ENCODE assay signal across 8 cellular contexts in genomic region chr5:147872744-147873435, GRCh38. TPM values are rescaled to one million over a fixed set of nuclear protein-coding genes. Genes with fewer than 3 reads are reported as not detected.
DNase-seq lines count a peak whose midpoint lies in the region; FAIRE-seq and TF ChIP-seq lines count a peak whose summit lies in the region.
"Not testable (repeated sequence)": the region's sequence is repeated elsewhere in the genome, so short reads cannot be mapped to it uniquely, and the experiment has no call there.
"Had no signal": no experiment of that assay in that cellular context is flagged by ENCODE, and none has a peak within 500 bp of the region (broad histone marks: within the 10 kb centered on the region; RNA-seq: fewer than 3 reads in every experiment).

No MANE protein-coding gene starts in this region.

- not testable (repeated sequence) for H4K20me1 ChIP-seq in H9 (ENCODE audit: control insufficient read depth, insufficient read depth, insufficient read length); H1 (replicated peaks in 1 of 2; ENCODE audit: control insufficient read depth in 1 of 2, insufficient read depth in 2 of 2, low read length in 2 of 2); neural progenitor cell (ENCODE audit: low read depth)

- not testable (repeated sequence) for H3K9me3 Mint-ChIP-seq in H9
- H3K9me3 Mint-ChIP-seq in neural progenitor cell = peaks cover 13% of the 10 kb centered on the region

- not testable (repeated sequence) for H3K4ac ChIP-seq in H9 (ENCODE audit: low read depth, low read length); H1 (replicated peaks; ENCODE audit: insufficient read length, low read depth, low read length)

- H4K91ac ChIP-seq in H9 (ENCODE audit: insufficient read length, low read depth, low read length); H1 (replicated peaks; ENCODE audit: insufficient read length, low read length): not testable (repeated sequence)

- not testable (repeated sequence) for TF ChIP-seq CTCF in H9 (conservative IDR thresholded peaks at IDR 0.05); H1 (IDR thresholded peaks at IDR 0.05; ENCODE audit: control extremely low read depth in 1 of 3, insufficient read depth in 1 of 3, low read depth in 1 of 3, low read length in 3 of 3); neural progenitor cell (IDR thresholded peaks at IDR 0.05)

- H2BK120ac ChIP-seq in H9 (ENCODE audit: low read depth, low read length, poor library complexity, severe bottlenecking); H1 (replicated peaks; ENCODE audit: low read depth, low read length): not testable (repeated sequence)

- WGBS in H9 (ENCODE audit: extremely low coverage, insufficient read length, low lambda C conversion rate) = no CpG with 5 or more reads among the region's 16 CpGs
- WGBS in H1 (ENCODE audit: extremely low coverage in 1 of 2, insufficient coverage in 1 of 2, insufficient read length in 1 of 2, insufficient replicate concordance in 2 of 2, low coverage in 1 of 2, low lambda C conversion rate in 2 of 2, missing lambda C conversion rate in 1 of 2), 2 experiments = 0% methylated on average over 16 of the region's 16 CpGs; no CpG with 5 or more reads in 1 of the 2 experiments
- no CpG with 5 or more reads among the region's 16 CpGs for WGBS in iPS DF 6.9 (ENCODE audit: insufficient coverage, insufficient read length)

- H3T11ph ChIP-seq in H9 (ENCODE audit: low read length) = not testable (repeated sequence)

- peak overlapping the region; percentile 85; the same call in 1 of the 2 replicates for H3K14ac ChIP-seq in H9 (ENCODE audit: insufficient read depth, low read length)
- not testable (repeated sequence) for H3K14ac ChIP-seq in H1 (ENCODE audit: insufficient read length)

- FAIRE-seq in H1 (lab: Jason Lieb, UNC) = not testable (repeated sequence)

- H3K36me3 ChIP-seq in NT2/D1 (ENCODE audit: insufficient read depth, insufficient read length, low read length); iPS DF 6.9 (ENCODE audit: control insufficient read depth, insufficient read depth, low read length); neural progenitor cell: not testable (repeated sequence)
- peaks cover 2 to 40% (median 14%) of the 10 kb centered on the region in 4 experiments; a peak in 5 of 8 replicates for H3K36me3 ChIP-seq in H1 (ENCODE audit: control insufficient read depth in 2 of 4, insufficient read depth in 4 of 4, low read length in 3 of 4)

- H3K9me3 ChIP-seq in H9 (ENCODE audit: control insufficient read depth, low read depth, low read length); H1 (ENCODE audit: insufficient read depth in 2 of 2, low read depth in 1 of 2, low read length in 1 of 2); iPS DF 6.9 (ENCODE audit: control insufficient read depth, insufficient read depth, low read length); iPS-18c (ENCODE audit: control insufficient read depth, insufficient read depth, low read length); neural progenitor cell (ENCODE audit: low read depth): not testable (repeated sequence)
- peaks cover 34% of the 10 kb centered on the region for H3K9me3 ChIP-seq in NT2/D1 (ENCODE audit: insufficient read depth, low read length)

- H3K4me1 Mint-ChIP-seq in H9 (peaks cover 68 to 77% of the 10 kb centered on the region in 2 experiments), neural progenitor cell (peaks cover 44% of the 10 kb centered on the region)

- peaks cover 10 to 58% (median 22%) of the 10 kb centered on the region in 3 experiments for H3K36me3 Mint-ChIP-seq in H9 (ENCODE audit: insufficient read depth in 1 of 3, low read depth in 3 of 3)
- H3K36me3 Mint-ChIP-seq in neural progenitor cell = not testable (repeated sequence)

- not testable (repeated sequence) for H3K23ac ChIP-seq in H9 (ENCODE audit: insufficient read length, low read depth, low read length); H1 (ENCODE audit: insufficient read length)

- H3K4me1 ChIP-seq in H9 (ENCODE audit: insufficient read depth, low read length); NT2/D1 (ENCODE audit: insufficient read depth, insufficient read length); iPS DF 6.9 (ENCODE audit: control insufficient read depth, insufficient read depth, low read length): not testable (repeated sequence)
- peaks cover 16 to 31% (median 20%) of the 10 kb centered on the region in 4 experiments for H3K4me1 ChIP-seq in H1 (replicated peaks in 1 of 4; ENCODE audit: control insufficient read depth in 3 of 4, insufficient read depth in 4 of 4, low read length in 3 of 4)
- H3K4me1 ChIP-seq in neural progenitor cell = peaks cover 36% of the 10 kb centered on the region

- H3K23me2 ChIP-seq in H9 (ENCODE audit: insufficient read length, low read depth, low read length, poor library complexity, severe bottlenecking); H1 (ENCODE audit: low read depth, low read length): not testable (repeated sequence)

- POLR2A ChIA-PET in H1 (lab: Charles Lee; ENCODE audit: partially characterized antibody) = interaction anchor here (0.7 to 26.7 kb wide), 8 partner anchors 11 to 113 kb away, joined by 3 to 730 read pairs (median 3); partner anchors contain the start of gene SCGB3A2

- not testable (repeated sequence) for H2BK12ac ChIP-seq in H9 (ENCODE audit: insufficient read length, low read depth, low read length); H1 (ENCODE audit: low read depth, low read length)

- H3K27ac ChIP-seq in H9 (ENCODE audit: insufficient read length, low read depth, low read length) = peak overlapping the region; percentile 89
- peak overlapping the region; percentile 79 for H3K27ac ChIP-seq in H1 (ENCODE audit: low read depth, low read length)
- peak overlapping the region; percentile 44 for H3K27ac ChIP-seq in iPS DF 6.9 (ENCODE audit: low read length)
- not testable (repeated sequence) for H3K27ac ChIP-seq in neural progenitor cell

- peak overlapping the region; percentile 80 for H3K18ac ChIP-seq in H9 (ENCODE audit: insufficient read length, low read depth, low read length)
- peak overlapping the region; percentile 78 for H3K18ac ChIP-seq in H1 (ENCODE audit: extremely low read depth, low read length)

- H3K27me3 ChIP-seq in H9 (ENCODE audit: insufficient read depth, low read length); NT2/D1 (ENCODE audit: insufficient read depth, insufficient read length); H1 (replicated peaks in 1 of 4; ENCODE audit: control insufficient read depth in 3 of 4, extremely low read depth in 1 of 4, insufficient read depth in 3 of 4, low read length in 3 of 4); iPS DF 6.9 (ENCODE audit: control insufficient read depth, insufficient read depth, low read length): not testable (repeated sequence)
- H3K27me3 ChIP-seq in neural progenitor cell = peaks cover 50% of the 10 kb centered on the region

- not testable (repeated sequence) for H2BK20ac ChIP-seq in H9 (ENCODE audit: low read depth, low read length, poor library complexity, severe bottlenecking); H1 (ENCODE audit: low read length)

- H3K4me3 ChIP-seq in NT2/D1 (ENCODE audit: insufficient read length, low read depth) (peak overlapping the region; percentile 57), H1 (ENCODE audit: extremely low read depth in 1 of 4, insufficient read depth in 2 of 4, low read depth in 3 of 4, low read length in 4 of 4) (peak overlapping the region; percentile 78 to 96 (median 82)), iPS DF 6.9 (ENCODE audit: low read length) (peak overlapping the region; percentile 76), iPS-18c (ENCODE audit: insufficient read depth, low read depth, low read length) (peak overlapping the region; percentile 72)
- not testable (repeated sequence) for H3K4me3 ChIP-seq in neural progenitor cell

- H2AFZ ChIP-seq in H9 (ENCODE audit: low read length); H1 (ENCODE audit: low read length); neural progenitor cell (replicated peaks): not testable (repeated sequence)

- CTCF ChIA-PET in H1 (lab: Charles Lee; ENCODE audit: partially characterized antibody) = not testable (repeated sequence)

- DNase-seq in H9; NT2/D1 (ENCODE audit: low read depth, low spot score); H1 (ENCODE audit: low read depth in 1 of 2, low spot score in 2 of 2); iPS DF 6.9 (ENCODE audit: low read depth, low spot score); neural progenitor cell (ENCODE audit: low spot score): not testable (repeated sequence)

- peak overlapping the region; percentile 64 to 92 for H3K4me3 Mint-ChIP-seq in H9
- not testable (repeated sequence) for H3K4me3 Mint-ChIP-seq in neural progenitor cell

- not testable (repeated sequence) for TF ChIP-seq POLR2A in H1 (IDR thresholded peaks at IDR 0.05; ENCODE audit: control extremely low read depth in 1 of 2, low read depth in 2 of 2, low read length in 2 of 2)

- TF ChIP-seq RAD21 in H1 (IDR thresholded peaks at IDR 0.05 in 1 of 2, conservative IDR thresholded peaks at IDR 0.05 in 1 of 2; ENCODE audit: low read depth in 2 of 2, low read length in 2 of 2) = not testable (repeated sequence)

- H3K27me3 Mint-ChIP-seq in H9 (ENCODE audit: low read depth); neural progenitor cell (ENCODE audit: insufficient read depth, low read depth): not testable (repeated sequence)

- H3K79me1 ChIP-seq in H9 (ENCODE audit: insufficient read depth, low read depth, low read length, poor library complexity, severe bottlenecking); H1 (ENCODE audit: low read depth, low read length): not testable (repeated sequence)

- peak overlapping the region; percentile 76 to 98 (median 93) for H3K27ac Mint-ChIP-seq in H9
- not testable (repeated sequence) for H3K27ac Mint-ChIP-seq in neural progenitor cell

- not testable (repeated sequence) for H2BK5ac ChIP-seq in H9 (ENCODE audit: insufficient read length, low read length)
- H2BK5ac ChIP-seq in H1 (ENCODE audit: low read depth, low read length) = peak overlapping the region; percentile 91

- H3K56ac ChIP-seq in H9 (ENCODE audit: insufficient read length, low read depth, low read length); H1 (replicated peaks; ENCODE audit: insufficient read length, low read depth, low read length): not testable (repeated sequence)

- not testable (repeated sequence) for H2AK5ac ChIP-seq in H9 (ENCODE audit: insufficient read length, low read length)
- H2AK5ac ChIP-seq in H1 (ENCODE audit: low read depth, low read length) = 0 out of 2 replicates have a peak overlapping the region, but pooled peaks have one; percentile 53

- H3K79me2 ChIP-seq in H9 (ENCODE audit: insufficient read depth, low read length) (peaks cover 16% of the 10 kb centered on the region; the same call in 1 of the 2 replicates), H1 (ENCODE audit: control insufficient read depth in 1 of 2, insufficient read depth in 2 of 2, low read length in 2 of 2) (peaks cover 18 to 65% of the 10 kb centered on the region in 2 experiments; a peak in 3 of 4 replicates)
- not testable (repeated sequence) for H3K79me2 ChIP-seq in neural progenitor cell (ENCODE audit: low read depth)

- not testable (repeated sequence) for H4K8ac ChIP-seq in H9 (replicated peaks; ENCODE audit: insufficient read length, low read depth, low read length); H1 (ENCODE audit: extremely low read depth, insufficient read depth, low read length)

- H3F3A ChIP-seq in neural progenitor cell (ENCODE audit: low read depth) = peaks cover 25% of the 10 kb centered on the region

- H3K9ac ChIP-seq in H9 (ENCODE audit: extremely low read depth, insufficient read length, low read length) (peak overlapping the region; percentile 98), NT2/D1 (ENCODE audit: insufficient read length, low read depth) (peak overlapping the region; percentile 87), H1 (replicated peaks in 1 of 4; ENCODE audit: extremely low read depth in 1 of 4, low read depth in 3 of 4, low read length in 3 of 4) (peak overlapping the region; percentile 76 to 95 (median 86))
- H3K9ac ChIP-seq in neural progenitor cell = not testable (repeated sequence)

- not testable (repeated sequence) for TF ChIP-seq EP300 in H1 (IDR thresholded peaks at IDR 0.05; ENCODE audit: borderline replicate concordance in 1 of 2, low read depth in 2 of 2, low read length in 2 of 2)

- H2BK15ac ChIP-seq in H9 (ENCODE audit: low read depth, low read length); H1 (ENCODE audit: low read length): not testable (repeated sequence)

- H4K5ac ChIP-seq in H9 (ENCODE audit: insufficient read length, low read depth, low read length) = not testable (repeated sequence)
- peak overlapping the region; percentile 62 for H4K5ac ChIP-seq in H1 (ENCODE audit: insufficient read length, low read depth, low read length)

- H3K4me2 ChIP-seq in H9 (ENCODE audit: insufficient read depth, insufficient read length, low read length) (peak overlapping the region; percentile 38), H1 (ENCODE audit: insufficient read depth in 1 of 2, low read depth in 2 of 2, low read length in 2 of 2) (peak overlapping the region; percentile 57 to 91), neural progenitor cell (peak overlapping the region; percentile 43)

RNA-seq across cellular contexts. Expression of gene SCGB3A2, which starts 5.6 kb away (rescaled TPM):
- 62.5 and 66.0 TPM in 2 replicates for total RNA-seq in H9 (2021)
- total RNA-seq in H1 (2021; fragmentation: NEBNext Ultra II Directional; extraction: Animal tissue kit (Norgen Biotek cat#: 25700)) = 63.6 and 74.3 TPM in 2 replicates
- 36.7 and 47.1 TPM in 2 replicates for polyA plus RNA-seq in H1 (2011; rRNA removed)
- 56.0 TPM for polyA plus RNA-seq in H1 (2011; cell fraction: cytosol; rRNA removed)
- 22.8 TPM for polyA plus RNA-seq in H1 (2011; cell fraction: nucleus; rRNA removed)
- polyA plus RNA-seq in H1 (2012, experiment 1 of 2) = 75.7 to 101 TPM (median 95.3 TPM) in 4 replicates
- 37.2 TPM for polyA plus RNA-seq in H1 (2012, experiment 2 of 2)
- 86.6 TPM for polyA plus RNA-seq in H1 (2013, experiment 1 of 2)
- 94.7 TPM for polyA plus RNA-seq in H1 (2013, experiment 2 of 2)
- polyA minus RNA-seq in H1 (2011; rRNA and poly(A)+ RNA removed) = 6.8 and 8.4 TPM in 2 replicates
- 9.7 TPM for polyA minus RNA-seq in H1 (2011; cell fraction: cytosol; rRNA and poly(A)+ RNA removed)
- polyA minus RNA-seq in H1 (2011; cell fraction: nucleus; rRNA and poly(A)+ RNA removed) = 18.5 TPM
- total RNA-seq in neural progenitor cell (ENCODE audit: low replicate concordance) = not detected in 2 replicates
- total RNA-seq: CD4-positive, CD25-positive, alpha-beta regulatory T cell; CD8-positive, alpha-beta memory T cell had no signal
- polyA plus RNA-seq: CD4-positive, CD25-positive, alpha-beta regulatory T cell; CD8-positive, alpha-beta memory T cell had no signal

RNA-seq across cellular contexts. Expression of gene C5orf46, which starts 33.4 kb away (rescaled TPM):
- not detected in 2 replicates for total RNA-seq in H9 (2021)
- total RNA-seq in H1 (2021; fragmentation: NEBNext Ultra II Directional; extraction: Animal tissue kit (Norgen Biotek cat#: 25700)) = not detected in 2 replicates
- not detected in 2 replicates for polyA plus RNA-seq in H1 (2011; rRNA removed)
- polyA plus RNA-seq in H1 (2011; cell fraction: cytosol; rRNA removed) = not detected
- not detected for polyA plus RNA-seq in H1 (2011; cell fraction: nucleus; rRNA removed)
- polyA plus RNA-seq in H1 (2012, experiment 1 of 2) = 0.60 to 2.5 TPM (median 0.88 TPM) in 4 replicates
- polyA plus RNA-seq in H1 (2012, experiment 2 of 2) = not detected
- not detected for polyA plus RNA-seq in H1 (2013, experiment 1 of 2)
- not detected for polyA plus RNA-seq in H1 (2013, experiment 2 of 2)
- polyA minus RNA-seq in H1 (2011; rRNA and poly(A)+ RNA removed) = not detected in 2 replicates
- not detected for polyA minus RNA-seq in H1 (2011; cell fraction: cytosol; rRNA and poly(A)+ RNA removed)
- not detected for polyA minus RNA-seq in H1 (2011; cell fraction: nucleus; rRNA and poly(A)+ RNA removed)
- not detected in 2 replicates for total RNA-seq in neural progenitor cell (ENCODE audit: low replicate concordance)
- total RNA-seq: CD4-positive, CD25-positive, alpha-beta regulatory T cell; CD8-positive, alpha-beta memory T cell had no signal
- polyA plus RNA-seq: CD4-positive, CD25-positive, alpha-beta regulatory T cell; CD8-positive, alpha-beta memory T cell had no signal

RNA-seq across cellular contexts. Expression of gene SPINK1, which starts 41.4 kb away (rescaled TPM):
- 2.0 and 3.1 TPM in 2 replicates for total RNA-seq in H9 (2021)
- total RNA-seq in H1 (2021; fragmentation: NEBNext Ultra II Directional; extraction: Animal tissue kit (Norgen Biotek cat#: 25700)) = 0.48 TPM in 1 of 2 replicates, not detected in the other
- polyA plus RNA-seq in H1 (2011; rRNA removed) = 1.3 TPM in 2 replicates
- 1.7 TPM for polyA plus RNA-seq in H1 (2011; cell fraction: cytosol; rRNA removed)
- 3.9 TPM for polyA plus RNA-seq in H1 (2011; cell fraction: nucleus; rRNA removed)
- polyA plus RNA-seq in H1 (2012, experiment 1 of 2) = 0.67 to 2.4 TPM (median 1.6 TPM) in 4 replicates
- not detected for polyA plus RNA-seq in H1 (2012, experiment 2 of 2)
- 4.6 TPM for polyA plus RNA-seq in H1 (2013, experiment 1 of 2)
- 5.7 TPM for polyA plus RNA-seq in H1 (2013, experiment 2 of 2)
- polyA minus RNA-seq in H1 (2011; rRNA and poly(A)+ RNA removed) = 0.50 and 0.73 TPM in 2 replicates
- not detected for polyA minus RNA-seq in H1 (2011; cell fraction: cytosol; rRNA and poly(A)+ RNA removed)
- polyA minus RNA-seq in H1 (2011; cell fraction: nucleus; rRNA and poly(A)+ RNA removed) = 1.9 TPM
- not detected in 2 replicates for total RNA-seq in neural progenitor cell (ENCODE audit: low replicate concordance)
- total RNA-seq: CD4-positive, CD25-positive, alpha-beta regulatory T cell; CD8-positive, alpha-beta memory T cell had no signal
- polyA plus RNA-seq: CD4-positive, CD25-positive, alpha-beta regulatory T cell; CD8-positive, alpha-beta memory T cell had no signal

Comparison
In these comparisons a context has a peak if more than half of its experiments do, and no peak if none do; other contexts are left out.
1. RNA of gene SCGB3A2, which starts 5.6 kb away (total RNA-seq): 62.5 to 66.0 TPM in H9 and 63.6 to 74.3 TPM in H1; not detected in neural progenitor cell; every median in the first group is over 10 times any median in the second.
2. Peak in every context shown above with its lines, with median percentiles within 50 percentile points of each other: H3K4me2 ChIP-seq.